Comparison of ENCODE assay signal across 19 cellular contexts in genomic region chr15:69548771-69549170, GRCh38.
"Had no signal": no experiment of that assay in that cellular context is flagged by ENCODE, and none has a peak within 500 bp of the region (broad histone marks: within the 10 kb centered on the region; RNA-seq: fewer than 3 reads in every experiment).

No MANE protein-coding gene starts in this region.

- DNase-seq: activated CD4-positive, alpha-beta memory T cell treated with anti-CD3 and anti-CD28 coated beads, Interleukin-2, amount 10 ng/mL, durations not matched to agents 7 days and 5 days; activated CD4-positive, CD25-positive, alpha-beta regulatory T cell treated with anti-CD3 and anti-CD28 coated beads, Interleukin-2, amount 50 U/mL, for 72 hours; activated CD8-positive, alpha-beta memory T cell treated with anti-CD3 and anti-CD28 coated beads, Interleukin-2, amount 50 U/mL, for 4 hours; activated gamma-delta T cell treated with Interleukin-2 at 50 U/mL for 16 hours; activated naive CD8-positive, alpha-beta T cell treated with anti-CD3 and anti-CD28 coated beads for 36 hours; activated T-cell treated with anti-CD3 and anti-CD28 coated beads, Interleukin-2, amount 50 U/mL, for 72 hours; effector CD8-positive, alpha-beta T cell; left lung; mesenchymal stem cell; ovary; retina; stimulated activated CD4-positive, alpha-beta T cell treated with anti-CD3 and anti-CD28 coated beads, Interleukin-1b, Interleukin-23, amount 100 ng/mL, for 48 hours; stimulated activated naive CD4-positive, alpha-beta T cell; substantia nigra; T-helper 9 cell; transverse colon had no signal

- H3K36me3 ChIP-seq: cardiac muscle cell, gastroesophageal sphincter, left lung, ovary, transverse colon had no signal

- ATAC-seq: activated T-cell treated with anti-CD3 and anti-CD28 coated beads, Interleukin-2, amount 50 U/mL, for 72 hours; gastroesophageal sphincter; left lung had no signal

- H3K27ac ChIP-seq: cardiac muscle cell, gastroesophageal sphincter, left lung, ovary, transverse colon had no signal

- H3K4me1 ChIP-seq: gastroesophageal sphincter, left lung had no signal

- H3K27me3 ChIP-seq: ovary, transverse colon had no signal

- H3K4me3 ChIP-seq: cardiac muscle cell, coronary artery, gastroesophageal sphincter, left lung, ovary, transverse colon had no signal
